Comparison of ENCODE assay signal across 8 cellular contexts in the genomic region with DNA sequence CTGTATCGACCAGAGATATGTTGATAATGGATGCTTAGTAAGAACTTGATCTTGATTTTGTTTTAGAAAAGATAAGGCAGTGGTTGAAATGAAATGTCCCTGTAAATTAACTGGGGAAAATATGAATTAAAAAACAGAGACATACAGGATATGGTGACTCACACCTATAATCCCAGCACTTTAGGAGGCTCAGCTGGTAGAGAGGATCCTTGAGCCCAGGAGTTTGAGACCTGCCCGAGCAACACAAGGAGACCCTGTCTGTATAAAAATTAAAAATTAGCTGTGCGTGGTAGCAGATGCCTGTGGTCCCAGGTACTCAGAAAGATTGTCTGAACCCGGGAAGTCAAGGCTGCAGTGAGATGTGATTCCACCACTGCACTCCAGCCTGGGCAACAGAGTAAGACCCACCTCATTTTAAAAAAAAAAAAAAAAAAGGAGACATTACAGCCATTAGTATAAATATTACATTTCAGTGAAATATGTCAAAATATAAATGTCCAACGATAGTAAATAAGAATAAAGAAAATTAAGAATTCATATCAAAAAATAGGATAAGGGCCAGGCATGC. TPM values are rescaled to one million over a fixed set of nuclear protein-coding genes. Genes with fewer than 3 reads are reported as not detected.
DNase-seq lines count a peak whose midpoint lies in the region; ATAC-seq and TF ChIP-seq lines count a peak whose summit lies in the region.

No MANE protein-coding gene starts in this region.

- peaks cover 42 to 83% (median 58%) of the 10 kb centered on the region in 4 donors for H3K4me1 Mint-ChIP-seq in CD4-positive, alpha-beta memory T cell

- no peaks in the 10 kb centered on the region for H3F3A ChIP-seq in neural cell (ENCODE audit: insufficient read depth, low read length, poor library complexity, severe bottlenecking)

- H4K20me1 ChIP-seq in neural cell (ENCODE audit: insufficient read depth), result peaks cover 13% of the 10 kb centered on the region

- no peak for ATAC-seq in GM21786 (IDR thresholded peaks at IDR 0.05; ENCODE audit: unreplicated experiment)
- no peak for ATAC-seq in activated CD4-positive, CD25-positive, alpha-beta regulatory T cell treated with anti-CD3 and anti-CD28 coated beads, Interleukin-2, amount 50 U/mL, for 24 hours

- H3K9me3 ChIP-seq in CD4-positive, alpha-beta memory T cell (ENCODE audit: control insufficient read depth in 1 of 2, low read length in 2 of 2), result no peaks in the 10 kb centered on the region
- H3K9me3 ChIP-seq in neural cell (ENCODE audit: low read length), result no peaks in the 10 kb centered on the region

- no peak overlapping the region for H3K9ac ChIP-seq in neural cell (ENCODE audit: low read length)

- POLR2A ChIA-PET in CD4-positive, alpha-beta memory T cell (lab: Charles Lee; ENCODE audit: partially characterized antibody), result no interaction called here

- intact Hi-C loops in CD4-positive, alpha-beta memory T cell (cut with micrococcal nuclease), result no loop called here

- H3K27ac ChIP-seq in CD4-positive, alpha-beta memory T cell (ENCODE audit: low read depth, low read length), result peak overlapping the region; percentile 36
- no peak overlapping the region for H3K27ac ChIP-seq in neural cell (ENCODE audit: low read length)

- no peaks in the 10 kb centered on the region for H3K9me3 Mint-ChIP-seq in CD4-positive, alpha-beta memory T cell

- TF ChIP-seq EP300 in neural cell (conservative IDR thresholded peaks at IDR 0.05; ENCODE audit: poor library complexity, severe bottlenecking), result no peak

- no peaks in the 10 kb centered on the region for H3K27me3 Mint-ChIP-seq in CD4-positive, alpha-beta memory T cell

- peaks cover 4 to 26% of the 10 kb centered on the region in 2 donors for H3K36me3 Mint-ChIP-seq in CD4-positive, alpha-beta memory T cell

- H3K27ac Mint-ChIP-seq in CD4-positive, alpha-beta memory T cell, result peak overlapping the region; percentile 32 to 92 (median 80)

- H3K4me2 ChIP-seq in neural cell (ENCODE audit: low read length), result no peak overlapping the region

- no peak overlapping the region for H3K4me3 ChIP-seq in CD4-positive, alpha-beta memory T cell (ENCODE audit: low read length in 2 of 2)
- peak overlapping the region; percentile 28 for H3K4me3 ChIP-seq in choroid plexus epithelial cell (ENCODE audit: low read depth, low read length)
- H3K4me3 ChIP-seq in neural cell (ENCODE audit: low read length), result peak overlapping the region; percentile 16

- H3K4me1 ChIP-seq in CD4-positive, alpha-beta memory T cell (ENCODE audit: insufficient read depth, low read length), result peaks cover 72% of the 10 kb centered on the region

- TF ChIP-seq RAD21 in neural cell (conservative IDR thresholded peaks at IDR 0.05), result no peak

- no peak for DNase-seq in CD4-positive, alpha-beta memory T cell
- DNase-seq in NCI-H524 treated with DMSO at 0.1 percent for 48 hours (lab: John Stamatoyannopoulos, UW) (peak; percentile 16), choroid plexus epithelial cell (ENCODE audit: low read depth) (peak; percentile 50), NCI-H2081 (lab: John Stamatoyannopoulos, UW) (no peak)
- DNase-seq in stimulated activated naive CD4-positive, alpha-beta T cell (lab: John Stamatoyannopoulos, UW), result no peak

- CTCF ChIA-PET in CD4-positive, alpha-beta memory T cell (lab: Charles Lee; ENCODE audit: partially characterized antibody), result interaction anchor here (2.9 kb wide), 1 partner anchor 22 kb away, joined by 11 read pairs; no protein-coding TSS in a partner anchor

- peaks cover 93% of the 10 kb centered on the region for H3K79me2 ChIP-seq in neural cell (replicated peaks; ENCODE audit: insufficient read depth, low read length)

- TF ChIP-seq CTCF in choroid plexus epithelial cell (conservative IDR thresholded peaks at IDR 0.05; ENCODE audit: low read depth, low read length) (no peak), neural cell (IDR thresholded peaks at IDR 0.05; ENCODE audit: poor library complexity, severe bottlenecking) (no peak)

- H3K4me3 Mint-ChIP-seq in CD4-positive, alpha-beta memory T cell, result peak overlapping the region; percentile 38 to 99 (median 96)

- H3K9me2 ChIP-seq in neural cell (ENCODE audit: insufficient read depth, low read length), result no peaks in the 10 kb centered on the region

- H3K27me3 ChIP-seq in CD4-positive, alpha-beta memory T cell (ENCODE audit: insufficient read depth, low read length), result no peaks in the 10 kb centered on the region
- no peaks in the 10 kb centered on the region for H3K27me3 ChIP-seq in neural cell (ENCODE audit: insufficient read depth, low read depth, low read length)

- H2AFZ ChIP-seq in neural cell (ENCODE audit: low read depth, low read length), result no peak overlapping the region

- no peaks in the 10 kb centered on the region for H3K36me3 ChIP-seq in CD4-positive, alpha-beta memory T cell (ENCODE audit: insufficient read depth, low read length)
- H3K36me3 ChIP-seq in neural cell (ENCODE audit: insufficient read depth, low read length), result no peaks in the 10 kb centered on the region

TF ChIP-seq in neural cell, 6 proteins besides CTCF, POLR2A, EP300 and RAD21:
- TF ChIP-seq TAF1 (IDR thresholded peaks at IDR 0.05; ENCODE audit: low read depth) (no peak), SMC3 (conservative IDR thresholded peaks at IDR 0.05; ENCODE audit: poor library complexity) (no peak), POLR2AphosphoS5 (IDR thresholded peaks at IDR 0.05) (no peak), REST (IDR thresholded peaks at IDR 0.05; ENCODE audit: borderline replicate concordance) (no peak), EZH2 (IDR thresholded peaks at IDR 0.05; ENCODE audit: borderline replicate concordance, insufficient read depth, low read length, poor library complexity, severe bottlenecking) (no peak), MXI1 (conservative IDR thresholded peaks at IDR 0.05; ENCODE audit: poor library complexity, severe bottlenecking) (no peak)

RNA-seq across cellular contexts. Expression of gene PICALM, which starts 4.6 kb away (rescaled TPM):
- total RNA-seq in CD4-positive, alpha-beta memory T cell, result 100 to 1,000 TPM; 127 to 138 TPM
- 10 to 100 TPM; 15.3 to 26.3 TPM for polyA plus RNA-seq in CD4-positive, alpha-beta memory T cell
- 161 and 163 TPM in 2 replicates for polyA plus RNA-seq in neural cell
- 548 and 578 TPM in 2 replicates for polyA minus RNA-seq in neural cell

Comparison
In these comparisons a context has a peak if more than half of its experiments do, and no peak if none do; other contexts are left out.
1. DNase-seq: peak in NCI-H524 treated with DMSO at 0.1 percent for 48 hours (single experiment) and choroid plexus epithelial cell (single experiment); none in CD4-positive, alpha-beta memory T cell (0 of 5), NCI-H2081 (0 of 2) and stimulated activated naive CD4-positive, alpha-beta T cell (0 of 6).
2. H3K4me3 ChIP-seq: peak in choroid plexus epithelial cell (single experiment) and neural cell (single experiment); none in CD4-positive, alpha-beta memory T cell (0 of 2).